ENCODE assay signal across 8 cellular contexts in the genomic region with DNA sequence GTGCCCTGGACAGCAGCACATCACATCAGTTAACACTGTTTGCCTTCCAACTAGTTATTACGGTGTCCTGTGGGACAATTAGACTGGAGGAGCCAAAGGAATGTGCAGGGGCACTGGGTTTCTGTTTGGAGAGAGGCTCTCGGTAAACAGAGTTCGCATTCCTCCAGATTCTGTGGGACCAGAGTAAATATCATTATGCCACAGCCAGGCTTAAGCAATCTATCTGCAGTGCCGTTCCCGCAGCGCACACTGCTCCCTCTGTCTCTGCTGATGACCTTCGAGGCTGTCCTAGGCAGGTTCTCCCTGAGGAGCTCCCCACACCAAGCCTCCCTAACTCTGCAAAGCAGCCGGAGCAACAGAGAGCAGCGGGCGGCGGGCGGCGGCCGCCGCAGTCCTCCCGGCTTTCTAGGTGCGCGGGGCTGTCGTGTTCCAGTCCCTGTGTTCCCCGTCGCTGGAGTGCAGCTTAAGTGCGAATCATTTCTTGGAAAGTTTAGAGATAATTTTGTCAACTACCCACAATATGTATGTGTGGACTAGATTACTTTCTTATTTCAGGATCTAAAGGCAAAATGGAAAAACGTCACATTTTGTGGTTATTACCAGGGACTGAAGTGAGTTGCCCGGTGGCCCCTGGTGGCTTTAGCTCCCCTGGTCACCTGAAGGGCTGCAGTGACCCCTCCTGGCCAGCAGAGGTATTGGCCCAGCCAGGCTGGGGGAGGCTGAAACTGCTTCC. TPM values are rescaled to one million over a fixed set of nuclear protein-coding genes. Genes with fewer than 3 reads are reported as not detected.
DNase-seq lines count a peak whose midpoint lies in the region; ATAC-seq and TF ChIP-seq lines count a peak whose summit lies in the region.

No MANE protein-coding gene starts in this region.

- H3K4me3 ChIP-seq in H7 (ENCODE audit: insufficient read depth, low read depth, low read length) (no peak overlapping the region), endodermal cell (ENCODE audit: low read length) (no peak overlapping the region)

- peaks cover 24% of the 10 kb centered on the region for H3K4me1 Mint-ChIP-seq in activated CD8-positive, alpha-beta memory T cell treated with anti-CD3 and anti-CD28 coated beads, Interleukin-2, amount 10 ng/mL, durations not matched to agents 7 days and 5 days
- H3K4me1 Mint-ChIP-seq in endodermal cell (peaks cover 16% of the 10 kb centered on the region), mesothelial cell of epicardium (peaks cover 16% of the 10 kb centered on the region)

- H3K27me3 Mint-ChIP-seq in activated CD8-positive, alpha-beta memory T cell treated with anti-CD3 and anti-CD28 coated beads, Interleukin-2, amount 10 ng/mL, durations not matched to agents 7 days and 5 days, result no peaks in the 10 kb centered on the region
- H3K27me3 Mint-ChIP-seq in endodermal cell (ENCODE audit: insufficient read depth), result no peaks in the 10 kb centered on the region
- H3K27me3 Mint-ChIP-seq in mesothelial cell of epicardium (ENCODE audit: low read depth), result no peaks in the 10 kb centered on the region

- peaks cover 3% of the 10 kb centered on the region for H3K4me1 ChIP-seq in endodermal cell (ENCODE audit: control insufficient read depth, insufficient read depth, low read length)

- H3K9ac ChIP-seq in endodermal cell (ENCODE audit: extremely low read depth, low read length, poor library complexity, severe bottlenecking), result peak overlapping the region; percentile 26

- peaks cover 27% of the 10 kb centered on the region for H3K36me3 Mint-ChIP-seq in activated CD8-positive, alpha-beta memory T cell treated with anti-CD3 and anti-CD28 coated beads, Interleukin-2, amount 10 ng/mL, durations not matched to agents 7 days and 5 days
- H3K36me3 Mint-ChIP-seq in endodermal cell (ENCODE audit: low read depth), result peaks cover 59% of the 10 kb centered on the region
- H3K36me3 Mint-ChIP-seq in mesothelial cell of epicardium, result peaks cover 18% of the 10 kb centered on the region

- TF ChIP-seq CTCF in endodermal cell (conservative IDR thresholded peaks at IDR 0.05) (peak; percentile 99), mesothelial cell of epicardium (IDR thresholded peaks at IDR 0.05; ENCODE audit: unreplicated experiment) (peak; percentile 91)

- no peaks in the 10 kb centered on the region for H3K27me3 ChIP-seq in H7 (ENCODE audit: control insufficient read depth, insufficient read depth, low read length)
- H3K27me3 ChIP-seq in endodermal cell (ENCODE audit: control insufficient read depth, insufficient read depth, low read length, poor library complexity, severe bottlenecking), result no peaks in the 10 kb centered on the region

- no peaks in the 10 kb centered on the region for H3K9me3 Mint-ChIP-seq in activated CD8-positive, alpha-beta memory T cell treated with anti-CD3 and anti-CD28 coated beads, Interleukin-2, amount 10 ng/mL, durations not matched to agents 7 days and 5 days (ENCODE audit: low read depth)
- no peaks in the 10 kb centered on the region for H3K9me3 Mint-ChIP-seq in endodermal cell
- H3K9me3 Mint-ChIP-seq in mesothelial cell of epicardium, result no peaks in the 10 kb centered on the region

- peak; percentile 66 to 67 for DNase-seq in AML-193 (lab: John Stamatoyannopoulos, UW)
- DNase-seq in H7, result peak; percentile 97
- peak; percentile 56 for DNase-seq in NOMO-1 treated with DMSO at 0.1 percent for 48 hours (lab: John Stamatoyannopoulos, UW; ENCODE audit: unreplicated experiment)
- DNase-seq in activated CD8-positive, alpha-beta memory T cell treated with anti-CD3 and anti-CD28 coated beads, Interleukin-2, amount 10 ng/mL, durations not matched to agents 7 days and 5 days, result peak; percentile 83
- DNase-seq in endodermal cell, result peak; percentile 97
- DNase-seq in mesothelial cell of epicardium (ENCODE audit: low spot score in 2 of 2, unreplicated experiment in 2 of 2), result peak; percentile 59 to 86
- DNase-seq in stimulated activated CD8-positive, alpha-beta memory T cell treated with anti-CD3 and anti-CD28 coated beads, Interleukin-4, amount 100 ng/mL, for 24 hours (ENCODE audit: low read depth), result peak; percentile 58

- H3K27ac Mint-ChIP-seq in activated CD8-positive, alpha-beta memory T cell treated with anti-CD3 and anti-CD28 coated beads, Interleukin-2, amount 10 ng/mL, durations not matched to agents 7 days and 5 days, result no peak overlapping the region
- H3K27ac Mint-ChIP-seq in endodermal cell, result peak overlapping the region; percentile 91
- peak overlapping the region; percentile 78 for H3K27ac Mint-ChIP-seq in mesothelial cell of epicardium

- H3K9me3 ChIP-seq in endodermal cell (ENCODE audit: control insufficient read depth, low read length), result no peaks in the 10 kb centered on the region

- peak; percentile 89 for ATAC-seq in activated CD8-positive, alpha-beta memory T cell treated with anti-CD3 and anti-CD28 coated beads, Interleukin-2, amount 10 ng/mL, durations not matched to agents 7 days and 5 days
- ATAC-seq in HG02763 (IDR thresholded peaks at IDR 0.05; ENCODE audit: unreplicated experiment), result no peak

- peaks cover 33% of the 10 kb centered on the region for H3K36me3 ChIP-seq in H7 (replicated peaks; ENCODE audit: control insufficient read depth, insufficient read depth, low read length)
- peaks cover 56% of the 10 kb centered on the region for H3K36me3 ChIP-seq in endodermal cell (ENCODE audit: control insufficient read depth, insufficient read depth, low read length)

- H3K27ac ChIP-seq in endodermal cell (ENCODE audit: low read depth, low read length), result no peak overlapping the region

- CTCF ChIA-PET in activated CD8-positive, alpha-beta memory T cell treated with anti-CD3 and anti-CD28 coated beads, Interleukin-2, amount 10 ng/mL, durations not matched to agents 7 days and 5 days (lab: Charles Lee), result interaction anchor here (0.8 to 12.3 kb wide), 33 partner anchors 9 to 543 kb away, joined by 3 to 191 read pairs (median 6); partner anchors contain the start of genes PGS1 and SOCS3

- no peak overlapping the region for H3K4me3 Mint-ChIP-seq in activated CD8-positive, alpha-beta memory T cell treated with anti-CD3 and anti-CD28 coated beads, Interleukin-2, amount 10 ng/mL, durations not matched to agents 7 days and 5 days
- H3K4me3 Mint-ChIP-seq in endodermal cell (no peak overlapping the region), mesothelial cell of epicardium (no peak overlapping the region)

- WGBS in endodermal cell (ENCODE audit: insufficient coverage in 1 of 2, insufficient read length in 1 of 2), 2 experiments, result 79 to 89% methylated on average over 16 to 24 of the region's 24 CpGs

RNA-seq across cellular contexts. Expression of gene PGS1, which starts 43.3 kb away (rescaled TPM):
- 63.7 and 71.8 TPM in 2 replicates for total RNA-seq in H7 (2014; rRNA removed; shearing (Covaris generic))
- 10 to 100 TPM; 52.2 to 70.2 TPM for total RNA-seq in activated CD8-positive, alpha-beta memory T cell treated with anti-CD3 and anti-CD28 coated beads, Interleukin-2, amount 10 ng/mL, durations not matched to agents 7 days and 5 days
- total RNA-seq in endodermal cell (10 to 100 TPM; 57.1 to 58.2 TPM), mesothelial cell of epicardium (62.0 to 66.5 TPM (median 62.3 TPM) in 3 replicates)
- polyA plus RNA-seq in endodermal cell (2013, experiment 1 of 2), result 33.1 TPM
- 32.3 TPM for polyA plus RNA-seq in endodermal cell (2013, experiment 2 of 2)
